10 cellular contexts compared by ENCODE assay signal in the genomic region with DNA sequence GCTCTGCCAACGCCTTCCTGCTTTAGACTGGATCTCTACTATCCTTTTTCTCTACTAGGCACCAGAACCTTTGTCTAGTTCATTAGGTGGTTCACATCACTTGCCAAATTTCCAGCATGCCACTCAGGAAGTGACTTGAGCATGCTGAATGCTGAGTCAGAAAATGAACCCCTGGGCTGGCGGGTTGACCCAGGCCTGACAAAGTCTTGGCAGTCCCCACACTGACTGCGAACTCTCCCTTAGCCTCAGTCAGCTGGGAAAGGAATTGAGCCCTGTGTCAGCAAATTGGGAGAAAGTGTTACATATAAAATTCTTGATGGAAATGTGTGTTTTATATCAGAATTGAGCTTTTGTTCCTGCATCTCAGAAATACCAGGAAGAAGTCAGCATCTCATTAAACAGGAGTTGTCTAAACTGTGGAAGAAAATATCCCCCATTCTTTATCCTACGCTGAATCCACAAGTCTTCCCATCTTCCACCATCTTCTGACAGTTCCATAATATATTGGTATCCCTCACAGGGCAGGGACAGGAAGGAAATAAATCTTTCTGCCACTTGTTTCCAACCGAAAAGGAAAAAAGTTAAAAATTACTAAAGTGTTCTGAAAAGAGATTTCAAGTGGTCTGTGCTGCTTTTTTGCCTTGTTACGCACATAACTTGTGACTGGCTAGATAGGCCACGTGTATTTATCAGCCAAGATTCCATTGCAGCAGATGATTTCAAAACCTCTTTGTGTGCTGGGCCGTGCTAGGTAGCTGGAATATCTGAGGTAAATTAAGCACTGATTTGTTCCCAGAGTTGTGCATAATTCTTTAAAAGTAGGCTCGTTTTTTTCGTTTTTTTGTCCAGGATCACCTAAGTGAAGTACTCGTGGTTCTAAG. TPM values are rescaled to one million over a fixed set of nuclear protein-coding genes. Genes with fewer than 3 reads are reported as not detected.
DNase-seq lines count a peak whose midpoint lies in the region; ATAC-seq and TF ChIP-seq lines count a peak whose summit lies in the region.
"Had no signal": no experiment of that assay in that cellular context is flagged by ENCODE, and none has a peak within 500 bp of the region (broad histone marks: within the 10 kb centered on the region; RNA-seq: fewer than 3 reads in every experiment).

No MANE protein-coding gene starts in this region.

- CTCF ChIA-PET in Calu3 (lab: Charles Lee) (interaction anchor here (1.5 kb wide), 1 partner anchor 11 kb away, joined by 3 read pairs; no protein-coding TSS in a partner anchor), PC-9 (lab: Charles Lee) (no interaction called here)

- H3K9me2 ChIP-seq in PC-9 (ENCODE audit: insufficient read depth), result no peaks in the 10 kb centered on the region

- H3K4me1 ChIP-seq in PC-9 (replicated peaks; ENCODE audit: insufficient read depth), result peaks cover 28% of the 10 kb centered on the region

- BruUV-seq in Calu3 (replicated peaks; lab: Mats Ljungman, UMichigan) (TSS peak; percentile 14), PC-9 (replicated peaks; lab: Mats Ljungman, UMichigan) (no TSS peak)

- H3K27me3 ChIP-seq in PC-9 (ENCODE audit: insufficient read depth, low read depth), result no peaks in the 10 kb centered on the region

- TF ChIP-seq POLR2A in erythroblast (IDR thresholded peaks at IDR 0.05; ENCODE audit: low read length), result no peak

- H3K27me3 Mint-ChIP-seq in Calu3 (ENCODE audit: unreplicated experiment) (no peaks in the 10 kb centered on the region), osteocyte (ENCODE audit: unreplicated experiment) (no peaks in the 10 kb centered on the region)

- TF ChIP-seq CTCF in Calu3 (IDR thresholded peaks at IDR 0.05; ENCODE audit: unreplicated experiment), result no peak
- TF ChIP-seq CTCF in PC-9 (conservative IDR thresholded peaks at IDR 0.05), result no peak
- TF ChIP-seq CTCF in osteocyte (IDR thresholded peaks at IDR 0.05), result no peak

- no peaks in the 10 kb centered on the region for H4K20me1 ChIP-seq in PC-9 (ENCODE audit: insufficient read depth)

- no peak overlapping the region for H2AFZ ChIP-seq in PC-9

- H3K9me3 Mint-ChIP-seq in Calu3 (ENCODE audit: low read depth, unreplicated experiment) (no peaks in the 10 kb centered on the region), osteocyte (ENCODE audit: unreplicated experiment) (no peaks in the 10 kb centered on the region)

- H3K4me3 Mint-ChIP-seq in Calu3 (ENCODE audit: low read depth, unreplicated experiment) (no peak overlapping the region), osteocyte (ENCODE audit: unreplicated experiment) (no peak overlapping the region)

- POLR2A ChIA-PET in PC-9 (lab: Charles Lee; ENCODE audit: unreplicated experiment), result interaction anchor here (0.9 kb wide), 1 partner anchor 15 kb away, joined by 6 read pairs; no protein-coding TSS in a partner anchor

- no peak for ATAC-seq in HG02588 (IDR thresholded peaks at IDR 0.05; ENCODE audit: unreplicated experiment)

- H3K4me3 ChIP-seq in PC-9, result no peak overlapping the region

- intact Hi-C loops in Calu3 (cut with micrococcal nuclease; ENCODE audit: unreplicated experiment) (no loop called here), PC-9 (cut with micrococcal nuclease; ENCODE audit: unreplicated experiment) (no loop called here)

- H3K27ac ChIP-seq in PC-9, result peak overlapping the region; percentile 21; the same call in 1 of the 2 replicates
- peak overlapping the region; percentile 24 for H3K27ac ChIP-seq in epithelial cell of prostate

- peak overlapping the region; percentile 22; the same call in 1 of the 2 replicates for H3K4me2 ChIP-seq in PC-9

- no peaks in the 10 kb centered on the region for H3K4me1 Mint-ChIP-seq in Calu3 (ENCODE audit: low read depth, unreplicated experiment)
- peaks cover 63% of the 10 kb centered on the region for H3K4me1 Mint-ChIP-seq in osteocyte (ENCODE audit: unreplicated experiment)

- DNase-seq in Calu3 (no peak), PC-9 (peak in 1 of 2 experiments; percentile 37), epithelial cell of prostate (ENCODE audit: low read depth, low spot score) (no peak), osteocyte (ENCODE audit: extremely low spot score, unreplicated experiment) (no peak), T-helper 9 cell (no peak), erythroblast (lab: John Stamatoyannopoulos, UW) (no peak), NCI-H510A (lab: John Stamatoyannopoulos, UW) (no peak)
- DNase-seq: effector CD4-positive, alpha-beta T cell; NCI-H524 had no signal

- H3K27ac Mint-ChIP-seq in Calu3 (ENCODE audit: unreplicated experiment) (no peak overlapping the region), osteocyte (ENCODE audit: unreplicated experiment) (peak overlapping the region; percentile 92)

- no peaks in the 10 kb centered on the region for H3K9me3 ChIP-seq in PC-9 (ENCODE audit: insufficient read depth, low read depth)

- no peaks in the 10 kb centered on the region for H3K36me3 Mint-ChIP-seq in Calu3 (ENCODE audit: insufficient read depth, unreplicated experiment)
- H3K36me3 Mint-ChIP-seq in osteocyte (ENCODE audit: unreplicated experiment), result peaks cover 17% of the 10 kb centered on the region

- no peaks in the 10 kb centered on the region for H3K79me2 ChIP-seq in PC-9 (ENCODE audit: low read depth)

- H3F3A ChIP-seq in PC-9 (ENCODE audit: insufficient read depth, low read depth), result peaks cover 25% of the 10 kb centered on the region; the same call in 1 of the 2 replicates

- H3K36me3 ChIP-seq in PC-9 (ENCODE audit: low read depth), result no peaks in the 10 kb centered on the region

RNA-seq across cellular contexts. Expression of a gene that starts 16.7 kb away (rescaled TPM):
- total RNA-seq in Calu3 (2022) (not detected in 2 replicates), PC-9 (2021) (0.26 and 0.70 TPM in 2 replicates), osteocyte (not detected in 2 replicates)
